35 cellular contexts compared by ENCODE assay signal in genomic region chr19:4932711-4933110, GRCh38. TPM values are rescaled to one million over a fixed set of nuclear protein-coding genes. Genes with fewer than 3 reads are reported as not detected.
"Had no signal": no experiment of that assay in that cellular context is flagged by ENCODE, and none has a peak within 500 bp of the region (broad histone marks: within the 10 kb centered on the region; RNA-seq: fewer than 3 reads in every experiment).

No MANE protein-coding gene starts in this region.

- H3K4me1 ChIP-seq: ascending aorta, colonic mucosa, heart right ventricle, lower lobe of right lung, sigmoid colon, suprapubic skin, tibial artery had no signal

- DNase-seq: activated CD4-positive, alpha-beta T cell treated with anti-CD3 and anti-CD28 coated beads for 4 hours; activated CD4-positive, alpha-beta T cell treated with anti-CD3 and anti-CD28 coated beads, Interleukin-2, amount 50 U/mL, for 4 hours; activated effector memory CD4-positive, alpha-beta T cell treated with Interleukin-2 at 50 U/mL for 16 hours; activated naive CD4-positive, alpha-beta T cell treated with Interleukin-2 at 50 U/mL for 16 hours; cerebellar nuclear complex; colonic mucosa; dorsolateral prefrontal cortex; foreskin fibroblast; heart right ventricle; kidney glomerular epithelial cell; lower lobe of right lung; mucosa of descending colon; ovary; retina; sigmoid colon; small intestine; stimulated activated CD4-positive, alpha-beta T cell treated with anti-CD3 and anti-CD28 coated beads, Interleukin-4, amount 100 ng/mL, for 24 hours; stimulated activated naive CD8-positive, alpha-beta T cell treated with anti-CD3 and anti-CD28 coated beads, Interleukin-15, amount 100 ng/mL, for 72 hours; T-helper 9 cell; tibial artery had no signal

- H3K4me3 Mint-ChIP-seq: activated naive CD8-positive, alpha-beta T cell; brain; natural killer cell treated with Interleukin-12 subunit alpha and Interleukin-12 subunit beta and Interleukin-15 and Interleukin-18, amount 100 ng/mL, for 72 hours; stimulated activated effector memory CD8-positive, alpha-beta T cell treated with anti-CD3 and anti-CD28 coated beads, Interleukin-12 subunit alpha, Interleukin-12 subunit beta, amount 100 ng/mL, for 72 hours; stimulated activated naive CD8-positive, alpha-beta T cell treated with anti-CD3 and anti-CD28 coated beads, Interleukin-15, amount 100 ng/mL, for 72 hours; T-helper 1 cell treated with Interleukin-12 subunit alpha and Interleukin-12 subunit beta and Interleukin-4 antibody, amounts not matched to agents 30 μg/mL and 1 μg/mL, for 36 hours had no signal

- H3K27me3 ChIP-seq: ascending aorta, cardiac muscle cell, colonic mucosa, dorsolateral prefrontal cortex, heart right ventricle, ovary, sigmoid colon, suprapubic skin, tibial artery had no signal

- H3K27me3 Mint-ChIP-seq: activated naive CD8-positive, alpha-beta T cell; natural killer cell treated with Interleukin-12 subunit alpha and Interleukin-12 subunit beta and Interleukin-15 and Interleukin-18, amount 100 ng/mL, for 72 hours; progenitor cell of endocrine pancreas; stimulated activated naive CD8-positive, alpha-beta T cell treated with anti-CD3 and anti-CD28 coated beads, Interleukin-15, amount 100 ng/mL, for 72 hours had no signal

- H3K9me3 ChIP-seq: ascending aorta, colonic mucosa, heart right ventricle, lower lobe of right lung, mucosa of descending colon, ovary, sigmoid colon, suprapubic skin, tibial artery had no signal

- H3K4me1 Mint-ChIP-seq: brain; stimulated activated effector memory CD8-positive, alpha-beta T cell treated with anti-CD3 and anti-CD28 coated beads, Interleukin-12 subunit alpha, Interleukin-12 subunit beta, amount 100 ng/mL, for 72 hours had no signal

- H3K36me3 ChIP-seq: ascending aorta, cardiac muscle cell, colonic mucosa, lower lobe of right lung, ovary, sigmoid colon, suprapubic skin, tibial artery had no signal

- H3K27ac ChIP-seq: ascending aorta, cardiac muscle cell, colonic mucosa, heart right ventricle, lower lobe of right lung, ovary, tibial artery, VCaP had no signal

- ATAC-seq: esophagus mucosa; left lobe of liver; natural killer cell treated with Interleukin-12 subunit alpha and Interleukin-12 subunit beta and Interleukin-15 and Interleukin-18, amount 100 ng/mL, for 72 hours; stimulated activated effector memory CD8-positive, alpha-beta T cell treated with anti-CD3 and anti-CD28 coated beads, Interleukin-12 subunit alpha, Interleukin-12 subunit beta, amount 100 ng/mL, for 72 hours; stimulated activated naive CD8-positive, alpha-beta T cell treated with anti-CD3 and anti-CD28 coated beads, Interleukin-15, amount 100 ng/mL, for 72 hours had no signal

- H3K9me3 Mint-ChIP-seq: brain; natural killer cell treated with Interleukin-12 subunit alpha and Interleukin-12 subunit beta and Interleukin-15 and Interleukin-18, amount 100 ng/mL, for 72 hours; stimulated activated effector memory CD8-positive, alpha-beta T cell treated with anti-CD3 and anti-CD28 coated beads, Interleukin-12 subunit alpha, Interleukin-12 subunit beta, amount 100 ng/mL, for 72 hours; stimulated activated naive CD8-positive, alpha-beta T cell treated with anti-CD3 and anti-CD28 coated beads, Interleukin-15, amount 100 ng/mL, for 72 hours; T-helper 1 cell treated with Interleukin-12 subunit alpha and Interleukin-12 subunit beta and Interleukin-4 antibody, amounts not matched to agents 30 μg/mL and 1 μg/mL, for 36 hours had no signal

- H3K4me3 ChIP-seq: ascending aorta, cardiac muscle cell, colonic mucosa, dorsolateral prefrontal cortex, heart right ventricle, lower lobe of right lung, mucosa of descending colon, ovary, sigmoid colon, suprapubic skin, tibial artery had no signal

- H3K27ac Mint-ChIP-seq: activated naive CD8-positive, alpha-beta T cell; brain; natural killer cell treated with Interleukin-12 subunit alpha and Interleukin-12 subunit beta and Interleukin-15 and Interleukin-18, amount 100 ng/mL, for 72 hours; stimulated activated effector memory CD8-positive, alpha-beta T cell treated with anti-CD3 and anti-CD28 coated beads, Interleukin-12 subunit alpha, Interleukin-12 subunit beta, amount 100 ng/mL, for 72 hours; T-helper 1 cell treated with Interleukin-12 subunit alpha and Interleukin-12 subunit beta and Interleukin-4 antibody, amounts not matched to agents 30 μg/mL and 1 μg/mL, for 36 hours had no signal

- H3K36me3 Mint-ChIP-seq: natural killer cell treated with Interleukin-12 subunit alpha and Interleukin-12 subunit beta and Interleukin-15 and Interleukin-18, amount 100 ng/mL, for 72 hours had no signal

- FAIRE-seq: endothelial cell of umbilical vein, small intestine, TTC549 had no signal

RNA-seq across cellular contexts. Expression of gene ARRDC5, which starts 30.0 kb away (rescaled TPM):
- total RNA-seq: cardiac muscle cell, endothelial cell of umbilical vein, esophagus mucosa, left lobe of liver, myocyte, progenitor cell of endocrine pancreas had no signal
- polyA plus RNA-seq: cardiac muscle cell had no signal
